Comparison of ENCODE assay signal across 29 cellular contexts in genomic region chr3:32026583-32026982, GRCh38. TPM values are rescaled to one million over a fixed set of nuclear protein-coding genes. Genes with fewer than 3 reads are reported as not detected.
DNase-seq lines count a peak whose midpoint lies in the region; ATAC-seq and TF ChIP-seq lines count a peak whose summit lies in the region.
"Had no signal": no experiment of that assay in that cellular context is flagged by ENCODE, and none has a peak within 500 bp of the region (broad histone marks: within the 10 kb centered on the region; RNA-seq: fewer than 3 reads in every experiment).

No MANE protein-coding gene starts in this region.

- intact Hi-C loops in activated naive CD4-positive, alpha-beta T cell treated with anti-CD3 and anti-CD28 coated beads for 36 hours (cut with micrococcal nuclease) = no loop called here
- intact Hi-C loops in left cardiac atrium (cut with DNase I) = no loop called here

- H3K9ac ChIP-seq in BLaER1 treated with 17β-estradiol and CSF1 and Interleukin-3, amounts not matched to agents 10 nM and 100 nM = peak overlapping the region in 7 of 11 experiments; percentile 29 to 67 (median 52); a peak in 12 of 22 replicates
- peak overlapping the region; percentile 39 for H3K9ac ChIP-seq in OCI-LY1 (ENCODE audit: low read length)

- ATAC-seq in memory B cell (ENCODE audit: low read depth) (peak; percentile 93), HG02884 (IDR thresholded peaks at IDR 0.05; ENCODE audit: unreplicated experiment) (no peak), left cardiac atrium (no peak)
- no peak for ATAC-seq in activated T-cell treated with anti-CD3 and anti-CD28 coated beads, Interleukin-2, amount 50 U/mL, for 4 hours
- ATAC-seq: activated naive CD8-positive, alpha-beta T cell treated with anti-CD3 and anti-CD28 coated beads, Interleukin-2, amount 50 U/mL, for 24 hours; effector memory CD8-positive, alpha-beta T cell; stimulated activated naive CD8-positive, alpha-beta T cell treated with anti-CD3 and anti-CD28 coated beads, Interleukin-15, amount 100 ng/mL, for 72 hours had no signal

- no peaks in the 10 kb centered on the region for H4K20me1 ChIP-seq in BLaER1 treated with 17β-estradiol and CSF1 and Interleukin-3, amounts not matched to agents 10 nM and 100 nM
- no peaks in the 10 kb centered on the region for H4K20me1 ChIP-seq in OCI-LY1 (ENCODE audit: insufficient read depth, low read length)

- H3K27ac ChIP-seq in BLaER1 treated with 17β-estradiol and CSF1 and Interleukin-3, amounts not matched to agents 10 nM and 100 nM = peak overlapping the region in 8 of 11 experiments; percentile 51 to 84 (median 74); a peak in 16 of 22 replicates
- H3K27ac ChIP-seq in OCI-LY1 (ENCODE audit: low read depth, low read length, poor library complexity, severe bottlenecking) = peak overlapping the region; percentile 89
- H3K27ac ChIP-seq: left ventricle myocardium inferior, Peyer's patch, right atrium auricular region, thoracic aorta had no signal

- H3K36me3 Mint-ChIP-seq in memory B cell = peaks cover 9% of the 10 kb centered on the region
- no peaks in the 10 kb centered on the region for H3K36me3 Mint-ChIP-seq in activated naive CD4-positive, alpha-beta T cell treated with anti-CD3 and anti-CD28 coated beads for 36 hours (ENCODE audit: low read depth)
- no peaks in the 10 kb centered on the region for H3K36me3 Mint-ChIP-seq in activated T-cell treated with anti-CD3 and anti-CD28 coated beads, Interleukin-2, amount 50 U/mL, for 4 hours (ENCODE audit: insufficient read depth)

- peak overlapping the region; percentile 64 for H3K4me3 Mint-ChIP-seq in memory B cell
- H3K4me3 Mint-ChIP-seq in activated naive CD4-positive, alpha-beta T cell treated with anti-CD3 and anti-CD28 coated beads for 36 hours = no peak overlapping the region
- no peak overlapping the region for H3K4me3 Mint-ChIP-seq in activated T-cell treated with anti-CD3 and anti-CD28 coated beads, Interleukin-2, amount 50 U/mL, for 4 hours
- H3K4me3 Mint-ChIP-seq: activated naive CD8-positive, alpha-beta T cell treated with anti-CD3 and anti-CD28 coated beads, Interleukin-2, amount 50 U/mL, for 24 hours; effector memory CD8-positive, alpha-beta T cell; stimulated activated naive CD8-positive, alpha-beta T cell treated with anti-CD3 and anti-CD28 coated beads, Interleukin-15, amount 100 ng/mL, for 72 hours had no signal

- no peaks in the 10 kb centered on the region for H3K9me2 ChIP-seq in OCI-LY1 (ENCODE audit: low read depth, low read length)

- H3K36me3 ChIP-seq in BLaER1 treated with 17β-estradiol and CSF1 and Interleukin-3, amounts not matched to agents 10 nM and 100 nM = no peaks in the 10 kb centered on the region; a peak in 1 of 22 replicates
- no peaks in the 10 kb centered on the region for H3K36me3 ChIP-seq in OCI-LY1 (ENCODE audit: insufficient read depth, low read length)
- H3K36me3 ChIP-seq: BE2C, left ventricle myocardium inferior, Peyer's patch, right atrium auricular region, thoracic aorta had no signal

- no peak for TF ChIP-seq CTCF in OCI-LY1 (IDR thresholded peaks at IDR 0.05; ENCODE audit: low read length)

- peaks cover 0 to 54% (median 39%) of the 10 kb centered on the region in 10 experiments; a peak in 18 of 20 replicates for H3K4me1 ChIP-seq in BLaER1 treated with 17β-estradiol and CSF1 and Interleukin-3, amounts not matched to agents 10 nM and 100 nM
- H3K4me1 ChIP-seq in OCI-LY1 (ENCODE audit: insufficient read depth, low read length, severe bottlenecking) = peaks cover 18% of the 10 kb centered on the region
- H3K4me1 ChIP-seq: BE2C, left ventricle myocardium inferior, Peyer's patch, right atrium auricular region had no signal

- peaks cover 0 to 43% (median 16%) of the 10 kb centered on the region in 11 experiments; a peak in 17 of 22 replicates for H3K9me3 ChIP-seq in BLaER1 treated with 17β-estradiol and CSF1 and Interleukin-3, amounts not matched to agents 10 nM and 100 nM (replicated peaks in 1 of 11)
- H3K9me3 ChIP-seq in OCI-LY1 (ENCODE audit: low read length) = no peaks in the 10 kb centered on the region
- H3K9me3 ChIP-seq: BE2C, left ventricle myocardium inferior, Peyer's patch, right atrium auricular region, thoracic aorta had no signal

- CTCF ChIA-PET in activated naive CD4-positive, alpha-beta T cell treated with anti-CD3 and anti-CD28 coated beads for 36 hours (lab: Charles Lee) = interaction anchor here (0.5 to 1.3 kb wide), 3 partner anchors 118 to 507 kb away, joined by 3 to 5 read pairs (median 4); no protein-coding TSS in a partner anchor

- peak overlapping the region; percentile 60 for H3K27ac Mint-ChIP-seq in memory B cell
- H3K27ac Mint-ChIP-seq in activated naive CD4-positive, alpha-beta T cell treated with anti-CD3 and anti-CD28 coated beads for 36 hours = no peak overlapping the region
- H3K27ac Mint-ChIP-seq: activated naive CD8-positive, alpha-beta T cell treated with anti-CD3 and anti-CD28 coated beads, Interleukin-2, amount 50 U/mL, for 24 hours; effector memory CD8-positive, alpha-beta T cell had no signal

- peak; percentile 62 to 66 for DNase-seq in Kasumi-1 (lab: John Stamatoyannopoulos, UW)
- DNase-seq in memory B cell (ENCODE audit: low spot score in 2 of 2) = peak in 1 of 2 donors; percentile 12
- no peak for DNase-seq in activated naive CD4-positive, alpha-beta T cell treated with anti-CD3 and anti-CD28 coated beads for 36 hours
- no peak for DNase-seq in left cardiac atrium
- DNase-seq in activated T-cell treated with anti-CD3 and anti-CD28 coated beads, Interleukin-2, amount 50 U/mL, for 4 hours = no peak
- DNase-seq: activated naive CD8-positive, alpha-beta T cell treated with anti-CD3 and anti-CD28 coated beads, Interleukin-2, amount 50 U/mL, for 24 hours; activated T-cell treated with anti-CD3 and anti-CD28 coated beads, Interleukin-2, amount 50 U/mL, for 48 hours; BE2C; COR-L47; cortex of kidney; DMS53; effector memory CD8-positive, alpha-beta T cell; left ventricle myocardium inferior; mesendoderm; NCI-H1092; NCI-H187; NCI-H2171; NCI-H510A; Peyer's patch; stimulated activated CD4-positive, alpha-beta T cell treated with anti-CD3 and anti-CD28 coated beads, Interleukin-1b, Interleukin-23, amount 100 ng/mL, for 48 hours; stimulated activated naive CD8-positive, alpha-beta T cell treated with anti-CD3 and anti-CD28 coated beads, Interleukin-15, amount 100 ng/mL, for 72 hours; T-helper 1 cell had no signal

- peak overlapping the region; percentile 100 for H2AFZ ChIP-seq in OCI-LY1 (ENCODE audit: low read length)

- peak overlapping the region; percentile 33 to 77 (median 63); a peak in 21 of 22 replicates for H3K4me2 ChIP-seq in BLaER1 treated with 17β-estradiol and CSF1 and Interleukin-3, amounts not matched to agents 10 nM and 100 nM
- peak overlapping the region; percentile 72 for H3K4me2 ChIP-seq in OCI-LY1 (ENCODE audit: low read length)
- H3K4me2 ChIP-seq: smooth muscle cell had no signal

- no peak overlapping the region; a peak in 1 of 20 replicates for H3K4me3 ChIP-seq in BLaER1 treated with 17β-estradiol and CSF1 and Interleukin-3, amounts not matched to agents 10 nM and 100 nM
- peak overlapping the region; percentile 27 for H3K4me3 ChIP-seq in OCI-LY1 (ENCODE audit: low read depth, low read length, poor library complexity, severe bottlenecking)
- H3K4me3 ChIP-seq: left ventricle myocardium inferior, Peyer's patch, right atrium auricular region, smooth muscle cell, thoracic aorta had no signal

- no peaks in the 10 kb centered on the region for H3K27me3 ChIP-seq in BLaER1 treated with 17β-estradiol and CSF1 and Interleukin-3, amounts not matched to agents 10 nM and 100 nM
- H3K27me3 ChIP-seq in OCI-LY1 (ENCODE audit: insufficient read depth, low read length) = no peaks in the 10 kb centered on the region
- H3K27me3 ChIP-seq: BE2C, Peyer's patch, right atrium auricular region had no signal

- no peaks in the 10 kb centered on the region for H3K9me3 Mint-ChIP-seq in memory B cell
- H3K9me3 Mint-ChIP-seq in activated naive CD4-positive, alpha-beta T cell treated with anti-CD3 and anti-CD28 coated beads for 36 hours = no peaks in the 10 kb centered on the region
- no peaks in the 10 kb centered on the region for H3K9me3 Mint-ChIP-seq in activated T-cell treated with anti-CD3 and anti-CD28 coated beads, Interleukin-2, amount 50 U/mL, for 4 hours
- H3K9me3 Mint-ChIP-seq: activated naive CD8-positive, alpha-beta T cell treated with anti-CD3 and anti-CD28 coated beads, Interleukin-2, amount 50 U/mL, for 24 hours; effector memory CD8-positive, alpha-beta T cell; stimulated activated naive CD8-positive, alpha-beta T cell treated with anti-CD3 and anti-CD28 coated beads, Interleukin-15, amount 100 ng/mL, for 72 hours had no signal

- no peaks in the 10 kb centered on the region for H3K79me2 ChIP-seq in OCI-LY1 (ENCODE audit: insufficient read depth, low read length)

- no peaks in the 10 kb centered on the region for H3F3A ChIP-seq in OCI-LY1 (ENCODE audit: insufficient read depth, low read length)

- no peaks in the 10 kb centered on the region for H3K27me3 Mint-ChIP-seq in memory B cell
- peaks cover 6% of the 10 kb centered on the region for H3K27me3 Mint-ChIP-seq in activated naive CD4-positive, alpha-beta T cell treated with anti-CD3 and anti-CD28 coated beads for 36 hours (ENCODE audit: low read depth)
- H3K27me3 Mint-ChIP-seq in activated T-cell treated with anti-CD3 and anti-CD28 coated beads, Interleukin-2, amount 50 U/mL, for 4 hours (ENCODE audit: low read depth) = peaks cover 3% of the 10 kb centered on the region

- H3K4me1 Mint-ChIP-seq in memory B cell = peaks cover 15% of the 10 kb centered on the region
- no peaks in the 10 kb centered on the region for H3K4me1 Mint-ChIP-seq in activated naive CD4-positive, alpha-beta T cell treated with anti-CD3 and anti-CD28 coated beads for 36 hours (ENCODE audit: low read depth)
- H3K4me1 Mint-ChIP-seq in activated T-cell treated with anti-CD3 and anti-CD28 coated beads, Interleukin-2, amount 50 U/mL, for 4 hours (ENCODE audit: low read depth) = no peaks in the 10 kb centered on the region
- H3K4me1 Mint-ChIP-seq: activated naive CD8-positive, alpha-beta T cell treated with anti-CD3 and anti-CD28 coated beads, Interleukin-2, amount 50 U/mL, for 24 hours; stimulated activated naive CD8-positive, alpha-beta T cell treated with anti-CD3 and anti-CD28 coated beads, Interleukin-15, amount 100 ng/mL, for 72 hours had no signal

RNA-seq across cellular contexts. Expression of gene ZNF860, which starts 45.0 kb away (rescaled TPM):
- total RNA-seq in activated naive CD4-positive, alpha-beta T cell treated with anti-CD3 and anti-CD28 coated beads for 36 hours = under 1 TPM in 1 of 2 experiments, not detected in 1; 0.07 TPM
- under 1 TPM; 0.13 to 0.29 TPM for total RNA-seq in left cardiac atrium
- total RNA-seq in activated T-cell treated with anti-CD3 and anti-CD28 coated beads, Interleukin-2, amount 50 U/mL, for 4 hours = under 1 TPM; 0.11 to 0.66 (median 0.13) TPM
- total RNA-seq: A673 had no signal

RNA-seq across cellular contexts. Expression of gene OSBPL10, which starts 45.5 kb away (rescaled TPM):
- total RNA-seq in activated naive CD4-positive, alpha-beta T cell treated with anti-CD3 and anti-CD28 coated beads for 36 hours = 1 to 10 TPM; 6.1 to 6.4 TPM
- 1 to 10 TPM; 5.7 to 5.8 TPM for total RNA-seq in left cardiac atrium
- total RNA-seq in activated T-cell treated with anti-CD3 and anti-CD28 coated beads, Interleukin-2, amount 50 U/mL, for 4 hours = 1 to 10 TPM; 3.2 to 7.0 (median 6.8) TPM

Comparison
In these comparisons a context has a peak if more than half of its experiments do, and no peak if none do; other contexts are left out.
1. DNase-seq: peak in Kasumi-1 (2 of 2); none in activated naive CD4-positive, alpha-beta T cell treated with anti-CD3 and anti-CD28 coated beads for 36 hours (single experiment), left cardiac atrium (single experiment) and activated T-cell treated with anti-CD3 and anti-CD28 coated beads, Interleukin-2, amount 50 U/mL, for 4 hours (single experiment).